In genomic region chr10:76902949-76903348, GRCh38 we compare ENCODE assay signal across 10 cellular contexts.
A peak's percentile ranks its signal among the peaks of the same experiment; 100 is the strongest.
DNase-seq lines count a peak whose midpoint lies in the region; ATAC-seq and TF ChIP-seq lines count a peak whose summit lies in the region.
"Had no signal": no experiment of that assay in that cellular context is flagged by ENCODE, and none has a peak within 500 bp of the region (broad histone marks: within the 10 kb centered on the region; RNA-seq: fewer than 3 reads in every experiment).

No MANE protein-coding gene starts in this region.

- H3K27me3 Mint-ChIP-seq in activated CD4-positive, alpha-beta T cell treated with anti-CD3 and anti-CD28 coated beads for 36 hours = no peaks in the 10 kb centered on the region
- H3K27me3 Mint-ChIP-seq in stimulated activated naive B cell treated with anti-CD40 and anti-IgM and Interleukin-4, amounts not matched to agents 10 μg/mL and 1 μg/mL and 100 μg/mL, for 72 hours = peaks cover 0 to 6% of the 10 kb centered on the region in 2 donors

- no peaks in the 10 kb centered on the region for H3K36me3 Mint-ChIP-seq in activated CD4-positive, alpha-beta T cell treated with anti-CD3 and anti-CD28 coated beads for 36 hours (ENCODE audit: low read depth)
- no peaks in the 10 kb centered on the region for H3K36me3 Mint-ChIP-seq in stimulated activated naive B cell treated with anti-CD40 and anti-IgM and Interleukin-4, amounts not matched to agents 10 μg/mL and 1 μg/mL and 100 μg/mL, for 72 hours

- H3K9me3 Mint-ChIP-seq in activated CD4-positive, alpha-beta T cell treated with anti-CD3 and anti-CD28 coated beads for 36 hours (ENCODE audit: low read depth) = no peaks in the 10 kb centered on the region
- no peaks in the 10 kb centered on the region for H3K9me3 Mint-ChIP-seq in stimulated activated naive B cell treated with anti-CD40 and anti-IgM and Interleukin-4, amounts not matched to agents 10 μg/mL and 1 μg/mL and 100 μg/mL, for 72 hours

- no peak for ATAC-seq in activated CD4-positive, alpha-beta T cell treated with anti-CD3 and anti-CD28 coated beads for 36 hours
- ATAC-seq in stimulated activated naive B cell treated with anti-CD40 and anti-IgM and Interleukin-4, amounts not matched to agents 10 μg/mL and 1 μg/mL and 100 μg/mL, for 72 hours (replicated peaks) = peak; percentile 61 to 63
- ATAC-seq in omental fat pad (ENCODE audit: low FRiP score) (no peak), HG02938 (IDR thresholded peaks at IDR 0.05; ENCODE audit: unreplicated experiment) (no peak)

- intact Hi-C loops in activated CD4-positive, alpha-beta T cell treated with anti-CD3 and anti-CD28 coated beads for 36 hours (cut with DNase I, micrococcal nuclease) = no loop called here

- H3K4me3 Mint-ChIP-seq in activated CD4-positive, alpha-beta T cell treated with anti-CD3 and anti-CD28 coated beads for 36 hours = no peak overlapping the region
- H3K4me3 Mint-ChIP-seq in stimulated activated naive B cell treated with anti-CD40 and anti-IgM and Interleukin-4, amounts not matched to agents 10 μg/mL and 1 μg/mL and 100 μg/mL, for 72 hours = no peak overlapping the region

- H3K4me1 Mint-ChIP-seq in activated CD4-positive, alpha-beta T cell treated with anti-CD3 and anti-CD28 coated beads for 36 hours = no peaks in the 10 kb centered on the region
- no peaks in the 10 kb centered on the region for H3K4me1 Mint-ChIP-seq in stimulated activated naive B cell treated with anti-CD40 and anti-IgM and Interleukin-4, amounts not matched to agents 10 μg/mL and 1 μg/mL and 100 μg/mL, for 72 hours

- POLR2A ChIA-PET in activated CD4-positive, alpha-beta T cell treated with anti-CD3 and anti-CD28 coated beads for 36 hours (lab: Charles Lee) = no interaction called here

- CTCF ChIA-PET in activated CD4-positive, alpha-beta T cell treated with anti-CD3 and anti-CD28 coated beads for 36 hours (lab: Charles Lee) = no interaction called here

- TF ChIP-seq CTCF in omental fat pad (IDR thresholded peaks at IDR 0.05) = no peak

- peak; percentile 49 for DNase-seq in activated CD4-positive, alpha-beta T cell treated with anti-CD3 and anti-CD28 coated beads for 36 hours
- no peak for DNase-seq in activated CD4-positive, alpha-beta T cell treated with anti-CD3 and anti-CD28 coated beads for 1 hour
- DNase-seq in NCI-H748 (lab: John Stamatoyannopoulos, UW; ENCODE audit: unreplicated experiment) = peak; percentile 60
- peak; percentile 1 for DNase-seq in fibroblast of the conjunctiva (ENCODE audit: low read depth)
- no peak for DNase-seq in stimulated activated naive B cell treated with anti-CD40 and anti-IgM and Interleukin-4, amounts not matched to agents 10 μg/mL and 1 μg/mL and 100 μg/mL, for 72 hours
- DNase-seq in omental fat pad (ENCODE audit: low spot score) = no peak
- DNase-seq in T-helper 2 cell = no peak
- DNase-seq: C1 segment of cervical spinal cord; stimulated activated CD8-positive, alpha-beta memory T cell treated with anti-CD3 and anti-CD28 coated beads, Interleukin-4, amount 100 ng/mL, for 48 hours had no signal

- no peak overlapping the region for H3K27ac Mint-ChIP-seq in activated CD4-positive, alpha-beta T cell treated with anti-CD3 and anti-CD28 coated beads for 36 hours
- no peak overlapping the region for H3K27ac Mint-ChIP-seq in stimulated activated naive B cell treated with anti-CD40 and anti-IgM and Interleukin-4, amounts not matched to agents 10 μg/mL and 1 μg/mL and 100 μg/mL, for 72 hours

Comparison
In these comparisons a context has a peak if more than half of its experiments do, and no peak if none do; other contexts are left out.
1. DNase-seq: peak in activated CD4-positive, alpha-beta T cell treated with anti-CD3 and anti-CD28 coated beads for 36 hours (single experiment), NCI-H748 (single experiment) and fibroblast of the conjunctiva (single experiment); none in activated CD4-positive, alpha-beta T cell treated with anti-CD3 and anti-CD28 coated beads for 1 hour (single experiment), stimulated activated naive B cell treated with anti-CD40 and anti-IgM and Interleukin-4, amounts not matched to agents 10 μg/mL and 1 μg/mL and 100 μg/mL, for 72 hours (single experiment), omental fat pad (single experiment) and T-helper 2 cell (0 of 5).
2. ATAC-seq: peak in stimulated activated naive B cell treated with anti-CD40 and anti-IgM and Interleukin-4, amounts not matched to agents 10 μg/mL and 1 μg/mL and 100 μg/mL, for 72 hours (2 of 2); none in activated CD4-positive, alpha-beta T cell treated with anti-CD3 and anti-CD28 coated beads for 36 hours (single experiment), omental fat pad (single experiment) and HG02938 (single experiment).